8 cellular contexts compared by ENCODE assay signal in the genomic region with DNA sequence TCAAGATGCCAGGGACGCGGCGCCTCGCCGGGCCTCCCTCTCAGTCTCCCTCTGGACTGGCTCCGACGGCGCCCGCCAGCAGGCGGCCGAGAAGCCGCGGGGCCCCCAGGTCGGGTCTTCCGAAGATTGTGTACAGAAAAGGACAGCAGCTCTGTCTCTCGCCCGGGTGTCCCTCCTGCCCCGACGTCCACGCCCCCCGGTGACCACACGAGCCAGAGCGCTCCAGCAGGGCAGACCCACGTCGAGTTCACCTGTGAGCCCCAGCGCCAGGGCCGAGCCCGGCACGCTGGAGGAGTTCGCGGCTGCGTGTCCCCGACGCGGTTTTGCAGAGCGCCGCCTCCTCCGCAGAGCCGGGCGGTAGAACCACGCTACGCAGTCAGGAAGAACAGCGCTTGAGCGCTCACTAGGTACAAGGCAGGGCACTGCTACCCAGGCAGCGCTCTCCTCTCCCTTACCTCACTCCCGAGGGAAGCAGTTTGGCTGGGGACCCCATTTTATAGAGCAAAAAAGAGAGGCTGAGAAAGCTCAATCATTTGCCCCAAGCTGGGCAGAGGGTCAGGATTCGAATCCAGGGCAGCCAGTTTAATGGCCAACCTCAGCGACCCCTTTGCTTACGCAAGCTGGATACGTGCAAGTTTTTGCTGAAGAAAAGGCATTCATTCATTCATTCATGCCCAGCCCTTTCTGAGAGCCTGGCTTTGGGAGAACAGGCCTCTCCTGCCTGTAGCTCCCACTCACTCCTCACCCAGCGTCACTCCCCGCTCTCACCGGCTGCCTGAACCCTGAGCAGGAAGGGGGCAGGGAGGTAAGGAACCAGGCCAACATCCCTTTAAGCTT. TPM values are rescaled to one million over a fixed set of nuclear protein-coding genes. Genes with fewer than 3 reads are reported as not detected.
A peak's percentile ranks its signal among the peaks of the same experiment; 100 is the strongest.
DNase-seq lines count a peak whose midpoint lies in the region; FAIRE-seq and TF ChIP-seq lines count a peak whose summit lies in the region.

No MANE protein-coding gene starts in this region.

- H3K9me3 ChIP-seq in Karpas-422 (ENCODE audit: low read length) (no peaks in the 10 kb centered on the region), kidney (ENCODE audit: control insufficient read depth in 1 of 2, low read length in 2 of 2) (no peaks in the 10 kb centered on the region)

- 0 out of 2 replicates have a peak, but pooled peaks cover 3% of the 10 kb centered on the region for H3K79me2 ChIP-seq in Karpas-422 (ENCODE audit: low read length)

- H3K36me3 ChIP-seq in Karpas-422 (ENCODE audit: insufficient read depth, low read length) (0 out of 2 replicates have a peak, but pooled peaks cover under 1% of the 10 kb centered on the region), kidney (ENCODE audit: control insufficient read depth in 1 of 2, insufficient read depth in 2 of 2, low read length in 2 of 2) (no peaks in the 10 kb centered on the region)

- intact Hi-C loops in kidney (cut with DNase I), result no loop called here

- peak; percentile 78 for DNase-seq in COLO668 (lab: John Stamatoyannopoulos, UW; ENCODE audit: unreplicated experiment)
- DNase-seq in Karpas-422, result peak; percentile 78
- DNase-seq in T-helper 9 cell, result peak; percentile 53
- peak; percentile 65 for DNase-seq in astrocyte of the hippocampus (ENCODE audit: low read depth, low spot score)
- DNase-seq in kidney, result peak; percentile 90
- peak; percentile 67 for DNase-seq in stimulated activated CD4-positive, alpha-beta T cell treated with anti-CD3 and anti-CD28 coated beads, Interleukin-1b, Interleukin-23, amount 100 ng/mL, for 48 hours
- no peak for DNase-seq in SW 1271 (lab: John Stamatoyannopoulos, UW)
- DNase-seq in HuH-7 (ENCODE audit: low spot score), result no peak

- H3K4me2 ChIP-seq in Karpas-422 (ENCODE audit: low read depth, low read length, poor library complexity, severe bottlenecking), result peak overlapping the region; percentile 75

- H3K27ac ChIP-seq in Karpas-422 (ENCODE audit: low read length) (no peak overlapping the region), kidney (ENCODE audit: low read depth in 2 of 2, low read length in 2 of 2) (peak overlapping the region; percentile 45 to 55)

- peak overlapping the region; percentile 47 for H3K9ac ChIP-seq in Karpas-422 (ENCODE audit: low read length)
- peak overlapping the region; percentile 55 for H3K9ac ChIP-seq in kidney (ENCODE audit: low read length in 2 of 2)

- H3K4me1 ChIP-seq in Karpas-422 (ENCODE audit: low read length) (peaks cover 71% of the 10 kb centered on the region), kidney (ENCODE audit: control insufficient read depth in 1 of 2, insufficient read depth in 1 of 2, low read depth in 1 of 2, low read length in 2 of 2) (peaks cover 13 to 20% of the 10 kb centered on the region in 2 donors)

- H3K27me3 ChIP-seq in Karpas-422 (ENCODE audit: low read length), result no peaks in the 10 kb centered on the region

- peaks cover 16% of the 10 kb centered on the region for H4K20me1 ChIP-seq in Karpas-422 (ENCODE audit: insufficient read depth, low read depth, low read length)

- H3K9me2 ChIP-seq in Karpas-422 (replicated peaks; ENCODE audit: insufficient read depth, low read length), result no peaks in the 10 kb centered on the region

- FAIRE-seq in kidney (lab: Jason Lieb, UNC), result no peak

- no peak overlapping the region for H2AFZ ChIP-seq in Karpas-422 (ENCODE audit: low read length)

- H3K4me3 ChIP-seq in Karpas-422 (ENCODE audit: low read length) (peak overlapping the region; percentile 52), kidney (ENCODE audit: low read length in 2 of 2) (peak overlapping the region; percentile 36 to 46)

- peak; percentile 6 for TF ChIP-seq CTCF in kidney (IDR thresholded peaks at IDR 0.05; ENCODE audit: borderline replicate concordance, extremely low read depth, insufficient read depth)

RNA-seq across cellular contexts. Expression of gene TLE3, which starts 3.0 kb away (rescaled TPM):
- total RNA-seq in Karpas-422 (2014; rRNA removed; shearing (Covaris generic); ENCODE audit: low replicate concordance), result 63.6 and 99.8 TPM in 2 replicates
- 71.7 TPM for total RNA-seq in kidney
- 10.3 TPM for polyA plus RNA-seq in kidney (ENCODE audit: insufficient read depth, low read depth, low replicate concordance)

Comparison
In these comparisons a context has a peak if more than half of its experiments do, and no peak if none do; other contexts are left out.
1. DNase-seq: peak in COLO668 (single experiment), Karpas-422 (single experiment), T-helper 9 cell (single experiment), astrocyte of the hippocampus (single experiment), kidney (single experiment) and stimulated activated CD4-positive, alpha-beta T cell treated with anti-CD3 and anti-CD28 coated beads, Interleukin-1b, Interleukin-23, amount 100 ng/mL, for 48 hours (single experiment); none in SW 1271 (0 of 2) and HuH-7 (single experiment).